In the genomic region with DNA sequence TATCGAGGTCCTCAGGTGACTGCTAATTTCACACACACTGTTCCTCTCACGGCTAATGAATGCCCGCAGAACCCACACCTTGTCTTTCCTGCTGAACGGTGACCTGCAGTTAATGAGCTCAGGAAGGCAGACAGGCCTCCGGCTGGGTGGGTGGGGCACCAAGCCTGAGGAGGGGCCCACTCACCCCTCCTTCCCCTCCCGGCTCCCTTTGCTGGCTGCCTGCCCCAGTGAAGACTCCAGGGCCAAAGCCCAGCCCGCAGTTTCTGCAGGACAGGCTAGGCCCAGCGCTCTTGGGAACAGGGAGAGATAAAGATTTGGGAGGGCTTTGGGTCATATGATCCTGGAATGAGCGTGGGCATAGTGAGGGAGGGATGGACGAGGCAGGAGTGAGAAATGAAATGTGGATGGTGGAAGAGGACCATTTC, we compare ENCODE assay signal across 8 cellular contexts. TPM values are rescaled to one million over a fixed set of nuclear protein-coding genes. Genes with fewer than 3 reads are reported as not detected.
DNase-seq lines count a peak whose midpoint lies in the region; ATAC-seq and TF ChIP-seq lines count a peak whose summit lies in the region.
"Had no signal": no experiment of that assay in that cellular context is flagged by ENCODE, and none has a peak within 500 bp of the region (broad histone marks: within the 10 kb centered on the region; RNA-seq: fewer than 3 reads in every experiment).

No MANE protein-coding gene starts in this region.

- H3K27ac Mint-ChIP-seq in WTC11: peak overlapping the region; percentile 38

- TF ChIP-seq CTCF in WTC11 (IDR thresholded peaks at IDR 0.05): no peak

- no peak overlapping the region for H3K4me3 Mint-ChIP-seq in WTC11

- H3K9me3 Mint-ChIP-seq in WTC11: no peaks in the 10 kb centered on the region

- no peaks in the 10 kb centered on the region for H3K36me3 Mint-ChIP-seq in WTC11

- POLR2A ChIA-PET in WTC11 (lab: Charles Lee): interaction anchor here (1.3 kb wide), 1 partner anchor 33 kb away, joined by 3 read pairs; no protein-coding TSS in a partner anchor

- DNase-seq in NCI-H128 (lab: John Stamatoyannopoulos, UW; ENCODE audit: unreplicated experiment) (peak; percentile 73), WTC11 (ENCODE audit: low spot score) (peak; percentile 84), islet precursor cell (peak; percentile 96), ureter (ENCODE audit: low spot score) (peak; percentile 92)
- no peak for DNase-seq in stimulated activated CD4-positive, alpha-beta T cell treated with anti-CD3 and anti-CD28 coated beads, Interleukin-12 subunit alpha, Interleukin-12 subunit beta, amount 100 ng/mL, for 4 hours
- DNase-seq: gastrocnemius medialis had no signal

- H3K27me3 Mint-ChIP-seq in WTC11 (ENCODE audit: low read depth): peaks cover 39% of the 10 kb centered on the region

- peaks cover 46% of the 10 kb centered on the region for H3K4me1 Mint-ChIP-seq in WTC11

- ATAC-seq in WTC11 (peak; percentile 92), GM21367 (IDR thresholded peaks at IDR 0.05; ENCODE audit: unreplicated experiment) (no peak), GM18907 (IDR thresholded peaks at IDR 0.05; ENCODE audit: unreplicated experiment) (no peak)

- CTCF ChIA-PET in WTC11 (lab: Charles Lee): interaction anchor here (0.6 to 2.2 kb wide), 13 partner anchors 17 to 105 kb away, joined by 3 to 11 read pairs (median 6); partner anchors contain the start of gene FOXO6

TF ChIP-seq in WTC11, 78 proteins besides CTCF, POLR2A, EP300 and RAD21:
- TF ChIP-seq CREM (CRISPR knock-in tag; IDR thresholded peaks at IDR 0.05): no peak
- TF ChIP-seq NFYB (CRISPR knock-in tag; conservative IDR thresholded peaks at IDR 0.05; ENCODE audit: low read depth): no peak
- no peak for TF ChIP-seq NR3C1 (CRISPR knock-in tag; conservative IDR thresholded peaks at IDR 0.05; ENCODE audit: low read depth)
- no peak for TF ChIP-seq E2F1 (CRISPR knock-in tag; IDR thresholded peaks at IDR 0.05)
- no peak for TF ChIP-seq JAZF1 (CRISPR knock-in tag; IDR thresholded peaks at IDR 0.05)
- TF ChIP-seq, protein P1, sequence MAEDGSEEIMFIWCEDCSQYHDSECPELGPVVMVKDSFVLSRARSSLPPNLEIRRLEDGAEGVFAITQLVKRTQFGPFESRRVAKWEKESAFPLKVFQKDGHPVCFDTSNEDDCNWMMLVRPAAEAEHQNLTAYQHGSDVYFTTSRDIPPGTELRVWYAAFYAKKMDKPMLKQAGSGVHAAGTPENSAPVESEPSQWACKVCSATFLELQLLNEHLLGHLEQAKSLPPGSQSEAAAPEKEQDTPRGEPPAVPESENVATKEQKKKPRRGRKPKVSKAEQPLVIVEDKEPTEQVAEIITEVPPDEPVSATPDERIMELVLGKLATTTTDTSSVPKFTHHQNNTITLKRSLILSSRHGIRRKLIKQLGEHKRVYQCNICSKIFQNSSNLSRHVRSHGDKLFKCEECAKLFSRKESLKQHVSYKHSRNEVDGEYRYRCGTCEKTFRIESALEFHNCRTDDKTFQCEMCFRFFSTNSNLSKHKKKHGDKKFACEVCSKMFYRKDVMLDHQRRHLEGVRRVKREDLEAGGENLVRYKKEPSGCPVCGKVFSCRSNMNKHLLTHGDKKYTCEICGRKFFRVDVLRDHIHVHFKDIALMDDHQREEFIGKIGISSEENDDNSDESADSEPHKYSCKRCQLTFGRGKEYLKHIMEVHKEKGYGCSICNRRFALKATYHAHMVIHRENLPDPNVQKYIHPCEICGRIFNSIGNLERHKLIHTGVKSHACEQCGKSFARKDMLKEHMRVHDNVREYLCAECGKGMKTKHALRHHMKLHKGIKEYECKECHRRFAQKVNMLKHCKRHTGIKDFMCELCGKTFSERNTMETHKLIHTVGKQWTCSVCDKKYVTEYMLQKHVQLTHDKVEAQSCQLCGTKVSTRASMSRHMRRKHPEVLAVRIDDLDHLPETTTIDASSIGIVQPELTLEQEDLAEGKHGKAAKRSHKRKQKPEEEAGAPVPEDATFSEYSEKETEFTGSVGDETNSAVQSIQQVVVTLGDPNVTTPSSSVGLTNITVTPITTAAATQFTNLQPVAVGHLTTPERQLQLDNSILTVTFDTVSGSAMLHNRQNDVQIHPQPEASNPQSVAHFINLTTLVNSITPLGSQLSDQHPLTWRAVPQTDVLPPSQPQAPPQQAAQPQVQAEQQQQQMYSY (CRISPR knock-in tag; IDR thresholded peaks at IDR 0.05): peak; percentile 96
- TF ChIP-seq MAX (CRISPR knock-in tag; IDR thresholded peaks at IDR 0.05): peak; percentile 71; the same call in 1 of the 2 replicates
- peak; percentile 53; the same call in 1 of the 2 replicates for TF ChIP-seq USF1 (CRISPR knock-in tag; IDR thresholded peaks at IDR 0.05)
- TF ChIP-seq, protein P2, sequence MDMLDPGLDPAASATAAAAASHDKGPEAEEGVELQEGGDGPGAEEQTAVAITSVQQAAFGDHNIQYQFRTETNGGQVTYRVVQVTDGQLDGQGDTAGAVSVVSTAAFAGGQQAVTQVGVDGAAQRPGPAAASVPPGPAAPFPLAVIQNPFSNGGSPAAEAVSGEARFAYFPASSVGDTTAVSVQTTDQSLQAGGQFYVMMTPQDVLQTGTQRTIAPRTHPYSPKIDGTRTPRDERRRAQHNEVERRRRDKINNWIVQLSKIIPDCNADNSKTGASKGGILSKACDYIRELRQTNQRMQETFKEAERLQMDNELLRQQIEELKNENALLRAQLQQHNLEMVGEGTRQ (CRISPR knock-in tag; IDR thresholded peaks at IDR 0.05): peak; percentile 64

RNA-seq across cellular contexts. Expression of gene FOXO6, which starts 26.4 kb away (rescaled TPM):
- total RNA-seq in WTC11 (2021) (5.4 to 7.4 TPM (median 7.0 TPM) in 3 replicates), ureter (8.6 TPM)
